Comparison of ENCODE assay signal across 8 cellular contexts in the genomic region with DNA sequence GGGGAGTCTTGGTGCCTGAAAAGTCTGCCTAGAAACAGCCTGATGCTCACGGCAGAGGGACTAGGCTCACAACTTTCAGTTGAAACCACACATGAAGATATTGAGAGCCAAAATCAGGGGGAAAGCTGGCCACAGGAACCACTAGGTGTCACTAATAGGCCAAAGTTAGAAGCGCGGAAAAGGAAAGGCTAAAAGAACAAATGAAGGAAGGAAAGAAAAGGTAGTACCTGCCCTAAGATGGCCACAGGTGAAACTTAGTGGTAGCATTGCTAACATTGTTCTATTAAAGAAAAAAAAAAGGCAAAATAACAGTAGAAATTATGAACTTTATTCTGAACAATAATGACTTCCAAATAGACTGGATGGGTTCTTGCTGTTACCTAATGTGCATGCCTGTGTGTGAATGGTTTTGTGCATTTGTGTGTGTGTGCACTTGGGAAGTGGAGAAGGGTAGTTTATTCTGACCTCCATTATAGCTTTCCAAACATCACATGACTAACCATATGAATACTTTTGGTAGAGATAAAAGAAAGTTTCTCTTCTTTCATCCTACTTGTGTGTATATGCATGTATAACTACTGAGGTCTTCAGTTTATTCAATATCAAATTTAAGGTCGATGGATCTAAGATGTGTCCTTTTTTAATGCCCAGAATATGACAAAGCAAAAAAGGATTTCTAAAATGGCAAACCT. TPM values are rescaled to one million over a fixed set of nuclear protein-coding genes. Genes with fewer than 3 reads are reported as not detected.
DNase-seq lines count a peak whose midpoint lies in the region; ATAC-seq, FAIRE-seq and TF ChIP-seq lines count a peak whose summit lies in the region.

No MANE protein-coding gene starts in this region.

- peak overlapping the region; percentile 58 for H2AFZ ChIP-seq in keratinocyte (ENCODE audit: control insufficient read depth, low read length)

- dilution Hi-C loops in keratinocyte (cut with MboI; ENCODE audit: extremely low pct_ligation_motif_present, low sequenced_read_pairs): no loop called here

- no peak for FAIRE-seq in keratinocyte (lab: Jason Lieb, UNC)

- no peaks in the 10 kb centered on the region for H3K36me3 ChIP-seq in keratinocyte (ENCODE audit: control insufficient read depth in 2 of 2, extremely low read depth in 1 of 2, insufficient read depth in 2 of 2, low read length in 2 of 2)

- no peak overlapping the region for H3K4me3 ChIP-seq in keratinocyte (ENCODE audit: control insufficient read depth in 2 of 3, extremely low read depth in 1 of 3, insufficient read depth in 2 of 3, low read depth in 1 of 3, low read length in 3 of 3)

- H3K27ac ChIP-seq in keratinocyte (ENCODE audit: control insufficient read depth, insufficient read depth, low read length): no peak overlapping the region

- ATAC-seq in GM21717 (IDR thresholded peaks at IDR 0.05; ENCODE audit: unreplicated experiment): peak; percentile 45

- no peaks in the 10 kb centered on the region for H3K79me2 ChIP-seq in keratinocyte (ENCODE audit: control insufficient read depth, insufficient read depth, low read length)

- DNase-seq in NCI-H524 (lab: John Stamatoyannopoulos, UW) (peak; percentile 9 to 40), NCI-H524 treated with DMSO at 0.1 percent for 48 hours (lab: John Stamatoyannopoulos, UW) (no peak), KG1 (lab: John Stamatoyannopoulos, UW) (peak; percentile 26), SK-N-DZ (ENCODE audit: low spot score) (peak; percentile 58), amniotic epithelial cell (ENCODE audit: low read depth) (peak; percentile 64), keratinocyte (ENCODE audit: low read depth, low spot score) (no peak)
- peak; percentile 33 for DNase-seq in stimulated activated CD8-positive, alpha-beta memory T cell treated with anti-CD3 and anti-CD28 coated beads, Interleukin-7, amount 100 ng/mL, for 4 hours (ENCODE audit: low read depth in 2 of 2)

- H3K9me3 ChIP-seq in keratinocyte (ENCODE audit: control insufficient read depth, low read depth, low read length): no peaks in the 10 kb centered on the region

- no peaks in the 10 kb centered on the region for H4K20me1 ChIP-seq in keratinocyte (ENCODE audit: control insufficient read depth, extremely low read depth, insufficient read depth, low read length)

- H3K9ac ChIP-seq in keratinocyte (ENCODE audit: control insufficient read depth, extremely low read depth, insufficient read depth, low read length): peak overlapping the region; percentile 13

- no peaks in the 10 kb centered on the region for H3K27me3 ChIP-seq in keratinocyte (ENCODE audit: control insufficient read depth, extremely low read depth, insufficient read depth, low read length)

- no peaks in the 10 kb centered on the region for H3K9me1 ChIP-seq in keratinocyte (ENCODE audit: control insufficient read depth, extremely low read depth, insufficient read depth, low read length)

- TF ChIP-seq CTCF in keratinocyte (optimal IDR thresholded peaks at IDR 0.05 in 1 of 3, IDR thresholded peaks at IDR 0.05 in 1 of 3, conservative IDR thresholded peaks at IDR 0.05 in 1 of 3; ENCODE audit: extremely low read depth in 1 of 3, insufficient read depth in 2 of 3, low read length in 3 of 3): peak; percentile 69 to 73 (median 70)

- peak overlapping the region; percentile 40 for H3K4me2 ChIP-seq in keratinocyte (ENCODE audit: control insufficient read depth, extremely low read depth, insufficient read depth, low read depth, low read length)

- H3K4me1 ChIP-seq in keratinocyte (ENCODE audit: control insufficient read depth, extremely low read depth, insufficient read depth, low read length): peaks cover 11% of the 10 kb centered on the region

RNA-seq across cellular contexts. Expression of gene RFESD, which starts 2.1 kb away (rescaled TPM):
- polyA plus RNA-seq in SK-N-DZ (2014; cell fraction: cytosol; rRNA removed): 4.9 and 9.8 TPM in 2 replicates
- 4.4 and 6.3 TPM in 2 replicates for polyA plus RNA-seq in SK-N-DZ (2014; cell fraction: nucleus; rRNA removed)
- polyA plus RNA-seq in keratinocyte: 1.1 to 3.5 TPM (median 1.5 TPM) in 3 replicates
- 0.52 TPM for polyA plus RNA-seq in keratinocyte (2011; ENCODE audit: low read depth)
- polyA plus RNA-seq in keratinocyte (2011; cell fraction: cytosol; rRNA removed): 1.1 and 2.5 TPM in 2 replicates
- polyA plus RNA-seq in keratinocyte (2011; cell fraction: nucleus; rRNA removed): 1.1 and 1.3 TPM in 2 replicates
- polyA plus RNA-seq in keratinocyte (2012; ENCODE audit: low replicate concordance): 1.3 and 1.4 TPM in 2 replicates
- 1.5 to 3.5 TPM in 2 of 3 replicates, not detected in the other for polyA minus RNA-seq in keratinocyte
- not detected for polyA minus RNA-seq in keratinocyte (2011; cell fraction: cytosol; rRNA and poly(A)+ RNA removed)
- 0.21 and 1.9 TPM in 2 replicates for polyA minus RNA-seq in keratinocyte (2011; cell fraction: nucleus; rRNA and poly(A)+ RNA removed)

RNA-seq across cellular contexts. Expression of gene GPR150, which starts 24.6 kb away (rescaled TPM):
- 0.23 and 0.31 TPM in 2 replicates for polyA plus RNA-seq in SK-N-DZ (2014; cell fraction: cytosol; rRNA removed)
- 0.32 and 0.57 TPM in 2 replicates for polyA plus RNA-seq in SK-N-DZ (2014; cell fraction: nucleus; rRNA removed)
- 0.07 to 0.08 TPM (median 0.07 TPM) in 3 replicates for polyA plus RNA-seq in keratinocyte
- not detected for polyA plus RNA-seq in keratinocyte (2011; ENCODE audit: low read depth)
- polyA plus RNA-seq in keratinocyte (2011; cell fraction: cytosol; rRNA removed): 0.06 and 0.12 TPM in 2 replicates
- polyA plus RNA-seq in keratinocyte (2011; cell fraction: nucleus; rRNA removed): 0.11 and 0.35 TPM in 2 replicates
- polyA plus RNA-seq in keratinocyte (2012; ENCODE audit: low replicate concordance): 0.07 and 0.13 TPM in 2 replicates
- polyA minus RNA-seq in keratinocyte: 0.20 TPM in 1 of 3 replicates, not detected in the others
- polyA minus RNA-seq in keratinocyte (2011; cell fraction: cytosol; rRNA and poly(A)+ RNA removed): not detected
- not detected in 2 replicates for polyA minus RNA-seq in keratinocyte (2011; cell fraction: nucleus; rRNA and poly(A)+ RNA removed)

RNA-seq across cellular contexts. Expression of gene SPATA9, which starts 38.3 kb away (rescaled TPM):
- 0.27 TPM in 1 of 2 replicates, not detected in the other for polyA plus RNA-seq in SK-N-DZ (2014; cell fraction: cytosol; rRNA removed)
- polyA plus RNA-seq in SK-N-DZ (2014; cell fraction: nucleus; rRNA removed): not detected in 2 replicates
- not detected in 3 replicates for polyA plus RNA-seq in keratinocyte
- 0.14 TPM for polyA plus RNA-seq in keratinocyte (2011; ENCODE audit: low read depth)
- not detected in 2 replicates for polyA plus RNA-seq in keratinocyte (2011; cell fraction: cytosol; rRNA removed)
- polyA plus RNA-seq in keratinocyte (2011; cell fraction: nucleus; rRNA removed): not detected in 2 replicates
- 0.27 TPM in 1 of 2 replicates, not detected in the other for polyA plus RNA-seq in keratinocyte (2012; ENCODE audit: low replicate concordance)
- not detected in 3 replicates for polyA minus RNA-seq in keratinocyte
- polyA minus RNA-seq in keratinocyte (2011; cell fraction: cytosol; rRNA and poly(A)+ RNA removed): not detected
- polyA minus RNA-seq in keratinocyte (2011; cell fraction: nucleus; rRNA and poly(A)+ RNA removed): not detected in 2 replicates

Comparison
In these comparisons a context has a peak if more than half of its experiments do, and no peak if none do; other contexts are left out.
1. DNase-seq: peak in NCI-H524 (2 of 2), KG1 (single experiment), SK-N-DZ (single experiment), amniotic epithelial cell (single experiment) and stimulated activated CD8-positive, alpha-beta memory T cell treated with anti-CD3 and anti-CD28 coated beads, Interleukin-7, amount 100 ng/mL, for 4 hours (2 of 2); none in NCI-H524 treated with DMSO at 0.1 percent for 48 hours (single experiment) and keratinocyte (single experiment).